In the genomic region with DNA sequence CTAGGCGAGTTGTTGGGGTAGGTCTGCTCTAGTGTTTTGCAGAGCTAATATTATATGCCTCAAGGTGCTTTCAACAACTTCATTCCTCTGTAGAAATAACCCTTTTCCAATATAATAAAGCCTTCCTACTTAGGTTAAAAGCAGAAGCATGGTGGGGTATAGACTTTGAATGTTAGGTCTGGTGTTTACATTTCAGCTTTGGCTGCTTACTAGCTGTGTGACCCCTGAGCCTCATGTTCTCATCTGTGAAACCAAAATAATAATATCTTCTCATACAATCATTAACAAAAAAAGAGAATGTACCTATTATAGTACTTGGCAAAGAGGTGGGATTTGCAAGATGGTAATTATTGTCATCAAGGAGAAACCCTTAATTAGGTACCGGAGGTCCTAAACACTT, we compare ENCODE assay signal across 34 cellular contexts.
"Had no signal": no experiment of that assay in that cellular context is flagged by ENCODE, and none has a peak within 500 bp of the region (broad histone marks: within the 10 kb centered on the region; RNA-seq: fewer than 3 reads in every experiment).

No MANE protein-coding gene starts in this region.

- H3K9ac ChIP-seq: KMS-11 had no signal

- H3K4me2 ChIP-seq: KMS-11 had no signal

- H3K27me3 ChIP-seq: MG63 had no signal

- H3K27ac ChIP-seq: KMS-11 had no signal

- H3K4me3 ChIP-seq: MG63 had no signal

- H3K36me3 ChIP-seq: MG63 had no signal

- H3K9me3 ChIP-seq: MG63 had no signal

- DNase-seq: Karpas-422, Kasumi-1, MG63, MM.1S, MV-4-11, NCI-H1048, NCI-H1092, NCI-H1092 treated with DMSO at 0.1 percent for 48 hours, NCI-H1105, NCI-H1105 treated with DMSO at 0.1 percent for 48 hours, NCI-H1417, NCI-H1417 treated with DMSO at 0.1 percent for 48 hours, NCI-H1436, NCI-H1436 treated with DMSO at 0.1 percent for 48 hours, NCI-H146, NCI-H1694, NCI-H1694 treated with DMSO at 0.1 percent for 48 hours, NCI-H187, NCI-H187 treated with DMSO at 0.1 percent for 48 hours, NCI-H1930, NCI-H2029, NCI-H2029 treated with DMSO at 0.1 percent for 48 hours, NCI-H2081, NCI-H2081 treated with DMSO at 0.1 percent for 48 hours, NCI-H2107, NCI-H2171, NCI-H2171 treated with DMSO at 0.1 percent for 48 hours, NCI-H2227 treated with DMSO at 0.1 percent for 48 hours, NCI-H226, NCI-H345, NCI-H446, NCI-H446 treated with DMSO at 0.1 percent for 48 hours, NCI-H510A had no signal
